In the genomic region with DNA sequence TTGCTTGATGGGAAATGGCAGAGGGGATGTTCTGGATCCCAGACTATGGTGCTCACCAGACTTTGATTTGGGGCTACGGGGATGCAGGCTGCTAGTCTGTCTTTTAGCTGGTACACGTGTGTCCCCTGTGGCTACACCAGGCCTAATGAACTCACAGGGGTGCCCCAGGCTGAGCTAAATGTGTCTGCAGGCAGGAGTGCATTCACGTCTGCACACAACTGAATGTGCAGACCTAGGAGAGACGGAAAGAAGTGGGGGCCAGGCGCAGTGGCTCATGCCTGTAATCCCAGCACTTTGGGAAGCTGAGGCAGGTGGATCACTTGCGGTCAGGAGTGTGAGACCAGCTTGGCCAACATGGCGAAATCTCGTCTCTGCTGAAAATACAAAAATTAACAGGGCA, we compare ENCODE assay signal across 25 cellular contexts.
"Had no signal": no experiment of that assay in that cellular context is flagged by ENCODE, and none has a peak within 500 bp of the region (broad histone marks: within the 10 kb centered on the region; RNA-seq: fewer than 3 reads in every experiment).

No MANE protein-coding gene starts in this region.

- H3K9me3 Mint-ChIP-seq: activated CD4-positive, alpha-beta memory T cell treated with anti-CD3 and anti-CD28 coated beads, Interleukin-2, amount 10 ng/mL, durations not matched to agents 7 days and 5 days; activated naive CD4-positive, alpha-beta T cell treated with anti-CD3 and anti-CD28 coated beads for 36 hours; activated naive CD8-positive, alpha-beta T cell treated with anti-CD3 and anti-CD28 coated beads for 36 hours; activated T-helper 17 cell treated with anti-CD3 and anti-CD28 coated beads, Interleukin-2, amount 50 U/mL, for 72 hours had no signal

- H3K27ac ChIP-seq: breast epithelium, KMS-11, SJCRH30 had no signal

- H3K4me2 ChIP-seq: KMS-11 had no signal

- ATAC-seq: activated CD4-positive, alpha-beta T cell treated with anti-CD3 and anti-CD28 coated beads for 36 hours; activated T-helper 17 cell treated with anti-CD3 and anti-CD28 coated beads, Interleukin-2, amount 50 U/mL, for 72 hours; Panc1; Right ventricle myocardium inferior; T-helper 17 cell had no signal

- DNase-seq: activated CD4-positive, alpha-beta memory T cell treated with anti-CD3 and anti-CD28 coated beads, Interleukin-2, amount 10 ng/mL, durations not matched to agents 7 days and 5 days; activated CD4-positive, alpha-beta T cell treated with anti-CD3 and anti-CD28 coated beads for 36 hours; activated CD4-positive, alpha-beta T cell treated with anti-CD3 and anti-CD28 coated beads, Interleukin-2, amount 50 U/mL, for 1 hour; activated gamma-delta T cell; activated naive CD4-positive, alpha-beta T cell treated with anti-CD3 and anti-CD28 coated beads for 36 hours; activated naive CD8-positive, alpha-beta T cell treated with anti-CD3 and anti-CD28 coated beads for 36 hours; activated T-cell treated with anti-CD3 and anti-CD28 coated beads for 4 hours; activated T-cell treated with anti-CD3 and anti-CD28 coated beads, Interleukin-2, amount 50 U/mL, for 48 hours; central memory CD4-positive, alpha-beta T cell; NCI-H1092 treated with DMSO at 0.1 percent for 48 hours; NCI-H1417 treated with DMSO at 0.1 percent for 48 hours; NCI-H1694; NCI-H2029 treated with DMSO at 0.1 percent for 48 hours; NCI-H345; NCI-H510A; NCI-H526 treated with DMSO at 0.1 percent for 48 hours; RPMI8226; SJCRH30; T-helper 17 cell had no signal

- H3K9ac ChIP-seq: KMS-11 had no signal

- H3K27ac Mint-ChIP-seq: activated CD4-positive, alpha-beta memory T cell treated with anti-CD3 and anti-CD28 coated beads, Interleukin-2, amount 10 ng/mL, durations not matched to agents 7 days and 5 days; activated naive CD4-positive, alpha-beta T cell treated with anti-CD3 and anti-CD28 coated beads for 36 hours; activated naive CD8-positive, alpha-beta T cell treated with anti-CD3 and anti-CD28 coated beads for 36 hours; activated T-helper 17 cell treated with anti-CD3 and anti-CD28 coated beads, Interleukin-2, amount 50 U/mL, for 72 hours; T-helper 17 cell had no signal

- H3K36me3 ChIP-seq: breast epithelium, SJCRH30, WERI-Rb-1 had no signal

- H3K9me3 ChIP-seq: breast epithelium, SJCRH30 had no signal

- H3K4me3 Mint-ChIP-seq: activated CD4-positive, alpha-beta memory T cell treated with anti-CD3 and anti-CD28 coated beads, Interleukin-2, amount 10 ng/mL, durations not matched to agents 7 days and 5 days; activated CD4-positive, alpha-beta T cell treated with anti-CD3 and anti-CD28 coated beads for 36 hours; activated naive CD4-positive, alpha-beta T cell treated with anti-CD3 and anti-CD28 coated beads for 36 hours; activated naive CD8-positive, alpha-beta T cell treated with anti-CD3 and anti-CD28 coated beads for 36 hours; activated T-helper 17 cell treated with anti-CD3 and anti-CD28 coated beads, Interleukin-2, amount 50 U/mL, for 72 hours; T-helper 17 cell had no signal

- H3K4me3 ChIP-seq: breast epithelium, SJCRH30 had no signal

- H3K4me1 ChIP-seq: breast epithelium, SJCRH30 had no signal
